16 cellular contexts compared by ENCODE assay signal in genomic region chr19:4090351-4091220, GRCh38. TPM values are rescaled to one million over a fixed set of nuclear protein-coding genes. Genes with fewer than 3 reads are reported as not detected.
DNase-seq lines count a peak whose midpoint lies in the region; ATAC-seq and TF ChIP-seq lines count a peak whose summit lies in the region.
"Had no signal": no experiment of that assay in that cellular context is flagged by ENCODE, and none has a peak within 500 bp of the region (broad histone marks: within the 10 kb centered on the region; RNA-seq: fewer than 3 reads in every experiment).

No MANE protein-coding gene starts in this region.

- ATAC-seq in activated CD8-positive, alpha-beta T cell treated with anti-CD3 and anti-CD28 coated beads, Interleukin-2, amount 10 ng/mL, durations not matched to agents 7 days and 5 days = no peak
- no peak for ATAC-seq in natural killer cell treated with Interleukin-12 subunit alpha and Interleukin-12 subunit beta and Interleukin-15 and Interleukin-18, amount 100 ng/mL, for 72 hours

- TF ChIP-seq CTCF in Peyer's patch (IDR thresholded peaks at IDR 0.05) = no peak

- H3K4me3 ChIP-seq in BLaER1 = peak overlapping the region; percentile 63
- H3K4me3 ChIP-seq in CD8-positive, alpha-beta memory T cell (ENCODE audit: low read length) = no peak overlapping the region
- H3K4me3 ChIP-seq in Peyer's patch = no peak overlapping the region
- H3K4me3 ChIP-seq: SJCRH30 had no signal

- H3K4me3 Mint-ChIP-seq in CD8-positive, alpha-beta memory T cell = peak overlapping the region in 1 of 7 donors; percentile 40
- H3K4me3 Mint-ChIP-seq in activated CD8-positive, alpha-beta T cell treated with anti-CD3 and anti-CD28 coated beads, Interleukin-2, amount 10 ng/mL, durations not matched to agents 7 days and 5 days = peak overlapping the region; percentile 73
- peak overlapping the region; percentile 85 for H3K4me3 Mint-ChIP-seq in natural killer cell treated with Interleukin-12 subunit alpha and Interleukin-12 subunit beta and Interleukin-15 and Interleukin-18, amount 100 ng/mL, for 72 hours

- no peaks in the 10 kb centered on the region for H3K27me3 Mint-ChIP-seq in CD8-positive, alpha-beta memory T cell
- H3K27me3 Mint-ChIP-seq in activated CD8-positive, alpha-beta T cell treated with anti-CD3 and anti-CD28 coated beads, Interleukin-2, amount 10 ng/mL, durations not matched to agents 7 days and 5 days (ENCODE audit: low read depth) = no peaks in the 10 kb centered on the region
- H3K27me3 Mint-ChIP-seq in natural killer cell treated with Interleukin-12 subunit alpha and Interleukin-12 subunit beta and Interleukin-15 and Interleukin-18, amount 100 ng/mL, for 72 hours = no peaks in the 10 kb centered on the region
- H3K27me3 Mint-ChIP-seq: progenitor cell of endocrine pancreas had no signal

- H3K4me1 ChIP-seq in BLaER1 (peaks cover 82% of the 10 kb centered on the region), Peyer's patch (peaks cover 0 to 25% (median 5%) of the 10 kb centered on the region in 4 donors)
- H3K4me1 ChIP-seq in CD8-positive, alpha-beta memory T cell (ENCODE audit: insufficient read depth, low read length) = peaks cover 41% of the 10 kb centered on the region
- H3K4me1 ChIP-seq: breast epithelium, SJCRH30 had no signal

- H3K27me3 ChIP-seq in BLaER1 = no peaks in the 10 kb centered on the region
- no peaks in the 10 kb centered on the region for H3K27me3 ChIP-seq in CD8-positive, alpha-beta memory T cell (ENCODE audit: insufficient read depth, low read length, poor library complexity, severe bottlenecking)
- no peaks in the 10 kb centered on the region for H3K27me3 ChIP-seq in Peyer's patch
- H3K27me3 ChIP-seq: breast epithelium, SJCRH30 had no signal

- peak overlapping the region in 5 of 8 donors; percentile 22 to 96 (median 94) for H3K27ac Mint-ChIP-seq in CD8-positive, alpha-beta memory T cell
- peak overlapping the region; percentile 96 for H3K27ac Mint-ChIP-seq in activated CD8-positive, alpha-beta T cell treated with anti-CD3 and anti-CD28 coated beads, Interleukin-2, amount 10 ng/mL, durations not matched to agents 7 days and 5 days
- H3K27ac Mint-ChIP-seq in natural killer cell treated with Interleukin-12 subunit alpha and Interleukin-12 subunit beta and Interleukin-15 and Interleukin-18, amount 100 ng/mL, for 72 hours = peak overlapping the region; percentile 98
- H3K27ac Mint-ChIP-seq: progenitor cell of endocrine pancreas had no signal

- POLR2A ChIA-PET in CD8-positive, alpha-beta memory T cell (lab: Charles Lee) = interaction anchor here (1.6 to 2.1 kb wide), 4 partner anchors 13 to 23 kb away, joined by 4 to 27 read pairs (median 15); partner anchors contain the start of gene ZBTB7A
- POLR2A ChIA-PET in activated CD8-positive, alpha-beta T cell treated with anti-CD3 and anti-CD28 coated beads, Interleukin-2, amount 10 ng/mL, durations not matched to agents 7 days and 5 days (lab: Charles Lee) = interaction anchor here (1.8 to 2.3 kb wide), 4 partner anchors 8 to 18 kb away, joined by 6 to 32 read pairs (median 14); no protein-coding TSS in a partner anchor

- no peak for TF ChIP-seq POLR2A in Peyer's patch (IDR thresholded peaks at IDR 0.05)

- peaks cover 39% of the 10 kb centered on the region for H3K36me3 ChIP-seq in BLaER1
- H3K36me3 ChIP-seq in CD8-positive, alpha-beta memory T cell (ENCODE audit: insufficient read depth, low read length) = no peaks in the 10 kb centered on the region
- H3K36me3 ChIP-seq in Peyer's patch = peaks cover 0 to 56% (median 0%) of the 10 kb centered on the region in 3 donors
- H3K36me3 ChIP-seq: breast epithelium, SJCRH30 had no signal

- H3K4me1 Mint-ChIP-seq in CD8-positive, alpha-beta memory T cell = peaks cover 34 to 45% (median 41%) of the 10 kb centered on the region in 3 donors
- peaks cover 66% of the 10 kb centered on the region for H3K4me1 Mint-ChIP-seq in activated CD8-positive, alpha-beta T cell treated with anti-CD3 and anti-CD28 coated beads, Interleukin-2, amount 10 ng/mL, durations not matched to agents 7 days and 5 days (ENCODE audit: low read depth)
- H3K4me1 Mint-ChIP-seq in natural killer cell treated with Interleukin-12 subunit alpha and Interleukin-12 subunit beta and Interleukin-15 and Interleukin-18, amount 100 ng/mL, for 72 hours (ENCODE audit: low read depth in 2 of 2) = peaks cover 13 to 32% of the 10 kb centered on the region in 2 donors

- H3K36me3 Mint-ChIP-seq in CD8-positive, alpha-beta memory T cell = peaks cover 0 to 9% (median 0%) of the 10 kb centered on the region in 3 donors
- peaks cover 38% of the 10 kb centered on the region for H3K36me3 Mint-ChIP-seq in activated CD8-positive, alpha-beta T cell treated with anti-CD3 and anti-CD28 coated beads, Interleukin-2, amount 10 ng/mL, durations not matched to agents 7 days and 5 days (ENCODE audit: low read depth)
- no peaks in the 10 kb centered on the region for H3K36me3 Mint-ChIP-seq in natural killer cell treated with Interleukin-12 subunit alpha and Interleukin-12 subunit beta and Interleukin-15 and Interleukin-18, amount 100 ng/mL, for 72 hours

- no peaks in the 10 kb centered on the region for H3K9me3 Mint-ChIP-seq in CD8-positive, alpha-beta memory T cell
- H3K9me3 Mint-ChIP-seq in activated CD8-positive, alpha-beta T cell treated with anti-CD3 and anti-CD28 coated beads, Interleukin-2, amount 10 ng/mL, durations not matched to agents 7 days and 5 days (ENCODE audit: insufficient read depth) = no peaks in the 10 kb centered on the region
- no peaks in the 10 kb centered on the region for H3K9me3 Mint-ChIP-seq in natural killer cell treated with Interleukin-12 subunit alpha and Interleukin-12 subunit beta and Interleukin-15 and Interleukin-18, amount 100 ng/mL, for 72 hours

- CTCF ChIA-PET in CD8-positive, alpha-beta memory T cell (lab: Charles Lee) = interaction anchor here (0.8 to 3.0 kb wide), 4 partner anchors 14 to 103 kb away, joined by 3 to 15 read pairs (median 4); partner anchors contain the start of gene ZBTB7A
- CTCF ChIA-PET in activated CD8-positive, alpha-beta T cell treated with anti-CD3 and anti-CD28 coated beads, Interleukin-2, amount 10 ng/mL, durations not matched to agents 7 days and 5 days (lab: Charles Lee) = interaction anchor here (1.6 to 2.3 kb wide), 3 partner anchors 14 to 49 kb away, joined by 9 to 14 read pairs (median 12); partner anchors contain the start of gene ZBTB7A

- no peaks in the 10 kb centered on the region for H4K20me1 ChIP-seq in BLaER1

- peak overlapping the region; percentile 98 for H3K4me2 ChIP-seq in BLaER1

- H3K27ac ChIP-seq in BLaER1 (peak overlapping the region; percentile 83), Peyer's patch (no peak overlapping the region)
- H3K27ac ChIP-seq in CD8-positive, alpha-beta memory T cell (ENCODE audit: low read depth, low read length) = no peak overlapping the region
- H3K27ac ChIP-seq: SJCRH30 had no signal

- no peaks in the 10 kb centered on the region for H3K9me3 ChIP-seq in BLaER1
- H3K9me3 ChIP-seq in CD8-positive, alpha-beta memory T cell (ENCODE audit: low read length) = no peaks in the 10 kb centered on the region
- H3K9me3 ChIP-seq in Peyer's patch = no peaks in the 10 kb centered on the region
- H3K9me3 ChIP-seq: breast epithelium, SJCRH30 had no signal

- peak in 1 of 5 donors; percentile 25 for DNase-seq in CD8-positive, alpha-beta memory T cell
- no peak for DNase-seq in activated CD8-positive, alpha-beta T cell treated with anti-CD3 and anti-CD28 coated beads, Interleukin-2, amount 10 ng/mL, durations not matched to agents 7 days and 5 days
- no peak for DNase-seq in natural killer cell treated with Interleukin-12 subunit alpha and Interleukin-12 subunit beta and Interleukin-15 and Interleukin-18, amount 100 ng/mL, for 72 hours (ENCODE audit: low spot score)
- DNase-seq in putamen (ENCODE audit: low spot score) (no peak), T1000 (lab: John Stamatoyannopoulos, UW) (no peak), Peyer's patch (no peak), globus pallidus (ENCODE audit: low spot score) (no peak)
- DNase-seq: DMS79; effector CD8-positive, alpha-beta T cell; NCI-H187 treated with DMSO at 0.1 percent for 48 hours; NCI-H524 treated with DMSO at 0.1 percent for 48 hours; OCI-M1; SJCRH30 had no signal

- H3K9ac ChIP-seq in BLaER1 = peak overlapping the region; percentile 77

RNA-seq across cellular contexts. Expression of gene ZBTB7A, which starts 23.9 kb away (rescaled TPM):
- total RNA-seq in CD8-positive, alpha-beta memory T cell = 10 to 100 TPM; 44.1 to 46.8 TPM
- polyA plus RNA-seq in CD8-positive, alpha-beta memory T cell = 86.1 TPM
- 10 to 100 TPM; 59.1 to 63.1 TPM for total RNA-seq in activated CD8-positive, alpha-beta T cell treated with anti-CD3 and anti-CD28 coated beads, Interleukin-2, amount 10 ng/mL, durations not matched to agents 7 days and 5 days
- total RNA-seq in natural killer cell treated with Interleukin-12 subunit alpha and Interleukin-12 subunit beta and Interleukin-15 and Interleukin-18, amount 100 ng/mL, for 72 hours = 10 to 100 TPM; 63.4 to 70.5 TPM
- total RNA-seq in Peyer's patch = 100 to 1,000 TPM in 2 of 4 donors, 10 to 100 TPM in 2; 74.3 to 149 (median 96.1) TPM

RNA-seq across cellular contexts. Expression of gene MAP2K2, which starts 33.3 kb away (rescaled TPM):
- total RNA-seq in CD8-positive, alpha-beta memory T cell = 100 to 1,000 TPM; 161 to 164 TPM
- polyA plus RNA-seq in CD8-positive, alpha-beta memory T cell = 122 TPM
- 100 to 1,000 TPM; 218 to 234 TPM for total RNA-seq in activated CD8-positive, alpha-beta T cell treated with anti-CD3 and anti-CD28 coated beads, Interleukin-2, amount 10 ng/mL, durations not matched to agents 7 days and 5 days
- 100 to 1,000 TPM; 170 to 206 TPM for total RNA-seq in natural killer cell treated with Interleukin-12 subunit alpha and Interleukin-12 subunit beta and Interleukin-15 and Interleukin-18, amount 100 ng/mL, for 72 hours
- 100 to 1,000 TPM; 168 to 283 (median 220) TPM for total RNA-seq in Peyer's patch
